In genomic region chr7:47474211-47474936, GRCh38 we compare ENCODE assay signal across 1 cellular context.
TF ChIP-seq lines count a peak whose summit lies in the region.

No MANE protein-coding gene starts in this region.

TF ChIP-seq in HepG2, 621 proteins besides CTCF, POLR2A, EP300 and RAD21 (continued from another document and continues in another):
- TF ChIP-seq ZBTB40 (IDR thresholded peaks at IDR 0.05) = peak; percentile 27
- no peak for TF ChIP-seq ZBTB40 (CRISPR knock-in tag; IDR thresholded peaks at IDR 0.05)
- 0 out of 2 replicates have a peak, but pooled peaks have one; percentile 15 for TF ChIP-seq GTF3A (CRISPR knock-in tag; conservative IDR thresholded peaks at IDR 0.05)
- TF ChIP-seq ZNF691 (CRISPR knock-in tag; IDR thresholded peaks at IDR 0.05; ENCODE audit: borderline replicate concordance, low read depth) = no peak
- TF ChIP-seq ELK4 (CRISPR knock-in tag; IDR thresholded peaks at IDR 0.05; ENCODE audit: borderline replicate concordance) = no peak
- TF ChIP-seq MZF1 (CRISPR knock-in tag; IDR thresholded peaks at IDR 0.05; ENCODE audit: borderline replicate concordance) = no peak
- TF ChIP-seq MTF1 (CRISPR knock-in tag; IDR thresholded peaks at IDR 0.05) = no peak
- no peak for TF ChIP-seq HINFP (CRISPR knock-in tag; IDR thresholded peaks at IDR 0.05; ENCODE audit: low read depth)
- TF ChIP-seq YY1 (IDR thresholded peaks at IDR 0.05; ENCODE audit: insufficient read depth, insufficient replicate concordance, low read depth, low read length) = no peak
- TF ChIP-seq ETV5 (CRISPR knock-in tag; IDR thresholded peaks at IDR 0.05; ENCODE audit: borderline replicate concordance) = no peak
- TF ChIP-seq NPAS2 (CRISPR knock-in tag; IDR thresholded peaks at IDR 0.05; ENCODE audit: borderline replicate concordance) = no peak
- TF ChIP-seq RARA (CRISPR knock-in tag; IDR thresholded peaks at IDR 0.05) = no peak
- no peak for TF ChIP-seq MIER2 (CRISPR knock-in tag; IDR thresholded peaks at IDR 0.05)
- no peak for TF ChIP-seq CBX2 (IDR thresholded peaks at IDR 0.05; ENCODE audit: low read depth, low read length)
- TF ChIP-seq CBX2 (CRISPR knock-in tag; IDR thresholded peaks at IDR 0.05; ENCODE audit: low read depth) = no peak
- no peak for TF ChIP-seq ZNF260 (CRISPR knock-in tag; IDR thresholded peaks at IDR 0.05; ENCODE audit: borderline replicate concordance, low read depth)
- TF ChIP-seq KLF12 (CRISPR knock-in tag; IDR thresholded peaks at IDR 0.05; ENCODE audit: borderline replicate concordance) = no peak
- TF ChIP-seq KDM1A (CRISPR knock-in tag; IDR thresholded peaks at IDR 0.05) = no peak
- no peak for TF ChIP-seq ZNF792 (CRISPR knock-in tag; IDR thresholded peaks at IDR 0.05)
- TF ChIP-seq ZFP1 (CRISPR knock-in tag; IDR thresholded peaks at IDR 0.05) = no peak
- TF ChIP-seq JARID2 (CRISPR knock-in tag; IDR thresholded peaks at IDR 0.05; ENCODE audit: insufficient replicate concordance) = no peak
- no peak for TF ChIP-seq ZNF570 (CRISPR knock-in tag; IDR thresholded peaks at IDR 0.05; ENCODE audit: borderline replicate concordance)
- 0 out of 2 replicates have a peak, but pooled peaks have one; percentile 1 for TF ChIP-seq ZHX1 (CRISPR knock-in tag; IDR thresholded peaks at IDR 0.05; ENCODE audit: low read depth)
- TF ChIP-seq TGIF2 (CRISPR knock-in tag; IDR thresholded peaks at IDR 0.05) = no peak
- no peak for TF ChIP-seq CBFB (CRISPR knock-in tag; IDR thresholded peaks at IDR 0.05)
- TF ChIP-seq ZNF274 (CRISPR knock-in tag; IDR thresholded peaks at IDR 0.05) = no peak
- TF ChIP-seq ZNF724P (CRISPR knock-in tag; IDR thresholded peaks at IDR 0.05; ENCODE audit: borderline replicate concordance) = no peak
- peak; percentile 78; the same call in 1 of the 2 replicates for TF ChIP-seq HDAC6 (IDR thresholded peaks at IDR 0.05; ENCODE audit: low read depth, low read length)
- no peak for TF ChIP-seq SRY (CRISPR knock-in tag; IDR thresholded peaks at IDR 0.05)
- no peak for TF ChIP-seq PAXIP1 (CRISPR knock-in tag; conservative IDR thresholded peaks at IDR 0.05)
- no peak for TF ChIP-seq RFX5 (IDR thresholded peaks at IDR 0.05; ENCODE audit: low read depth, low read length)
- TF ChIP-seq ELF4 (CRISPR knock-in tag; IDR thresholded peaks at IDR 0.05; ENCODE audit: borderline replicate concordance) = no peak
- no peak for TF ChIP-seq ZBED4 (CRISPR knock-in tag; IDR thresholded peaks at IDR 0.05; ENCODE audit: borderline replicate concordance)
- no peak for TF ChIP-seq SOX13 (IDR thresholded peaks at IDR 0.05)
- TF ChIP-seq SOX13 (CRISPR knock-in tag; conservative IDR thresholded peaks at IDR 0.05 in 1 of 2, IDR thresholded peaks at IDR 0.05 in 1 of 2) = no peak
- TF ChIP-seq PLSCR1 (CRISPR knock-in tag; IDR thresholded peaks at IDR 0.05; ENCODE audit: borderline replicate concordance) = no peak
